ENCODE assay signal across 8 cellular contexts in the genomic region with DNA sequence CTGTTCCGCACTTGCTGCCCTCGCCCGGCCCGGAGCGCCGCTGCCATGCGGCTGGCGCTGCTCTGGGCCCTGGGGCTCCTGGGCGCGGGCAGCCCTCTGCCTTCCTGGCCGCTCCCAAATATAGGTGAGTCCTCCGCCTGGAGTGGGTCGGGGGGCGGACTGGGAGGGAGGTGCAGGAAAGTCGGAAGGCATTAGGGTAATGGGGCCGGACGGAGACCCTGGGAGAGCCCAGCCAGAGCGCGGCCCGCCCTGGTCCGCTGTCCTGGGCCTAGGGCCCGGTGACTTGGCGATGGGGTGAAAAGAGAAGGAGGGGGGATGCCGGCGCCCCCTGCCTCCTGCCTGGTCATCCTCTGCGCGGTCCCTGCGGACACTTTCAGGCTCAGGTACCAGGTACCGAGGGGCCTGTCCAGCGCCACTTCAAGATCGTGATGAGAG. TPM values are rescaled to one million over a fixed set of nuclear protein-coding genes. Genes with fewer than 3 reads are reported as not detected.
DNase-seq lines count a peak whose midpoint lies in the region; TF ChIP-seq lines count a peak whose summit lies in the region.

No MANE protein-coding gene starts in this region.

- H3K27ac Mint-ChIP-seq in osteocyte (ENCODE audit: unreplicated experiment) = peak overlapping the region; percentile 80

- no peaks in the 10 kb centered on the region for H3K27me3 ChIP-seq in esophagus muscularis mucosa

- no peaks in the 10 kb centered on the region for H3K27me3 Mint-ChIP-seq in osteocyte (ENCODE audit: unreplicated experiment)

- peaks cover 24 to 45% (median 37%) of the 10 kb centered on the region in 4 donors for H3K4me1 ChIP-seq in esophagus muscularis mucosa

- peaks cover 3% of the 10 kb centered on the region for H3K36me3 Mint-ChIP-seq in osteocyte (ENCODE audit: unreplicated experiment)

- DNase-seq in NCI-H748 treated with DMSO at 0.1 percent for 48 hours (lab: John Stamatoyannopoulos, UW) (peak; percentile 14), NCI-H748 (lab: John Stamatoyannopoulos, UW; ENCODE audit: unreplicated experiment) (no peak), RKO (ENCODE audit: low spot score) (peak; percentile 23), esophagus muscularis mucosa (ENCODE audit: extremely low spot score) (no peak), osteocyte (ENCODE audit: extremely low spot score, unreplicated experiment) (no peak), NCI-H2171 treated with DMSO at 0.1 percent for 48 hours (lab: John Stamatoyannopoulos, UW) (no peak), ecto neural progenitor cell (ENCODE audit: low spot score) (no peak), NCI-H1694 treated with DMSO at 0.1 percent for 48 hours (lab: John Stamatoyannopoulos, UW) (no peak)

- no peaks in the 10 kb centered on the region for H3K9me3 Mint-ChIP-seq in osteocyte (ENCODE audit: unreplicated experiment)

- H3K27ac ChIP-seq in esophagus muscularis mucosa (replicated peaks in 1 of 4) = peak overlapping the region; percentile 87 to 93 (median 90)

- intact Hi-C loops in esophagus muscularis mucosa (cut with DNase I) = no loop called here

- peaks cover 20 to 32% (median 29%) of the 10 kb centered on the region in 4 donors for H3K36me3 ChIP-seq in esophagus muscularis mucosa

- TF ChIP-seq POLR2A in esophagus muscularis mucosa (IDR thresholded peaks at IDR 0.05; ENCODE audit: low read depth) = no peak

- no peaks in the 10 kb centered on the region for H3K9me3 ChIP-seq in esophagus muscularis mucosa

- H3K4me1 Mint-ChIP-seq in osteocyte (ENCODE audit: unreplicated experiment) = peaks cover 27% of the 10 kb centered on the region

- peak overlapping the region; percentile 76 for H3K4me3 Mint-ChIP-seq in osteocyte (ENCODE audit: unreplicated experiment)

- no peak for TF ChIP-seq EP300 in esophagus muscularis mucosa (IDR thresholded peaks at IDR 0.05)

- peak overlapping the region; percentile 74 to 83 (median 76) for H3K4me3 ChIP-seq in esophagus muscularis mucosa

- no CpG with 5 or more reads among the region's 31 CpGs for WGBS in esophagus muscularis mucosa

- TF ChIP-seq CTCF in esophagus muscularis mucosa (IDR thresholded peaks at IDR 0.05) (no peak), osteocyte (IDR thresholded peaks at IDR 0.05) (no peak)

RNA-seq across cellular contexts. Expression of a gene that starts 0.2 kb away (rescaled TPM):
- total RNA-seq in esophagus muscularis mucosa = 100 to 1,000 TPM in 2 of 4 donors, 10 to 100 TPM in 2; 61.5 to 142 (median 115) TPM
- 88.4 and 89.4 TPM in 2 replicates for total RNA-seq in osteocyte

RNA-seq across cellular contexts. Expression of a gene that starts 12.2 kb away (rescaled TPM):
- total RNA-seq in esophagus muscularis mucosa (1 to 10 TPM in 3 of 4 donors, under 1 TPM in 1; 0.83 to 4.5 (median 3.2) TPM), osteocyte (10.1 and 12.4 TPM in 2 replicates)

RNA-seq across cellular contexts. Expression of a gene that starts 17.7 kb away (rescaled TPM):
- under 1 TPM in 1 of 4 donors, not detected in 3; 0.42 TPM for total RNA-seq in esophagus muscularis mucosa
- not detected in 2 replicates for total RNA-seq in osteocyte

RNA-seq across cellular contexts. Expression of a gene that starts 17.8 kb away (rescaled TPM):
- under 1 TPM in 2 of 4 donors, not detected in 2; 0.11 to 0.19 TPM for total RNA-seq in esophagus muscularis mucosa
- 0.75 and 1.0 TPM in 2 replicates for total RNA-seq in osteocyte

RNA-seq across cellular contexts. Expression of a gene that starts 27.3 kb away (rescaled TPM):
- 1 to 10 TPM in 2 of 4 donors, under 1 TPM in 1, not detected in 1; 0.91 to 1.7 (median 1.7) TPM for total RNA-seq in esophagus muscularis mucosa
- total RNA-seq in osteocyte = 2.1 and 2.9 TPM in 2 replicates

Comparison
In these comparisons a context has a peak if more than half of its experiments do, and no peak if none do; other contexts are left out.
1. DNase-seq: peak in NCI-H748 treated with DMSO at 0.1 percent for 48 hours (single experiment) and RKO (single experiment); none in NCI-H748 (single experiment), esophagus muscularis mucosa (single experiment), osteocyte (single experiment), NCI-H2171 treated with DMSO at 0.1 percent for 48 hours (single experiment), ecto neural progenitor cell (single experiment) and NCI-H1694 treated with DMSO at 0.1 percent for 48 hours (single experiment).